ENCODE assay signal across 8 cellular contexts in the genomic region with DNA sequence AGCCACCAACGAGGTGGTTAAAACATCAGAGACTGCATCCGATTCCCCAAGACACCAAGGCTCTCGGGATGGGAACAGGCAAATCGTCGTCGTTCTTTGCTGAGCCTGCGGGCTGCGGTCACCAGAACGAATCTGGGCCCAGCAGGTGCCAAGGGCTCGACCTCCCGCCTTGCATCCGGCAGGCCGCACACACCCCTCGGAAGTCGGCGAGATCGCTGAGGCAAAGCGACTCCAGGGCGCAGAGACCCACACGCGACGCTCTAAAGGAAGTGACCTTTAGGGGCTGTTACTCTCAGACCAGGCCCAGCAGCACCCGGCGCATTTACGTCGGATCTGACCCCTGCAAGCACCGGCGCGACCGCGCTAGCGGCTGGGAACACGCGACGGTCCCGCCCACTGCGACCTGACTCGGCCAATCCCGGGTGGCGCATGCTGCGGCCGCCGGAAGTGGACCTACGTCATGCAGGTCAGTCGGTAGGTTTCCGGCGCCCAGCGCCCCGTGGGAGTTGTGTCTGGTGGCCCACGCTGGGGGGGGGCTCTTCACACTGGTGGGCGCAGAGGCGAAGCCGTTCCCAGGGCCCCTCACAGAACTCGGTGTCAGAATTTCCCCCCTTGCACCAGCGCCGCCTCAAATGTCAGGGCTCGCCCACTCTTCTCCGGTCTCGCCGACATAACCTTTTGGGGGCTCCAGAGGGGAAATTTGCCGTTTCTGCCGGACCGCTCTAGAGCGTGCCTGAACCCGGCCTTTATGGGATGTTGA.
DNase-seq lines count a peak whose midpoint lies in the region; ATAC-seq lines count a peak whose summit lies in the region.

No MANE protein-coding gene starts in this region.

- DNase-seq in AML-193 (lab: John Stamatoyannopoulos, UW) (peak; percentile 91 to 93), NCI-H82 (lab: John Stamatoyannopoulos, UW) (peak; percentile 95), midbrain (lab: John Stamatoyannopoulos, UW) (peak; percentile 97)
- DNase-seq in activated CD8-positive, alpha-beta memory T cell treated with anti-CD3 and anti-CD28 coated beads for 48 hours (ENCODE audit: low read depth in 2 of 3, low spot score in 2 of 3), result peak; percentile 79 to 96 (median 90)
- peak; percentile 95 for DNase-seq in stimulated activated CD8-positive, alpha-beta memory T cell treated with anti-CD3 and anti-CD28 coated beads, Interleukin-4, amount 100 ng/mL, for 48 hours

- peak overlapping the region; percentile 60 for H3K4me3 ChIP-seq in endocrine pancreas (ENCODE audit: control insufficient read depth, insufficient read depth, low read length)

- H3K9ac ChIP-seq in endocrine pancreas (ENCODE audit: control insufficient read depth, insufficient read depth, low read length), result peak overlapping the region; percentile 6

- ATAC-seq in GM19043 (IDR thresholded peaks at IDR 0.05; ENCODE audit: low read depth, unreplicated experiment) (peak; percentile 90), HG03432 (IDR thresholded peaks at IDR 0.05; ENCODE audit: unreplicated experiment) (peak; percentile 97)

- H3K36me3 ChIP-seq in endocrine pancreas (ENCODE audit: control insufficient read depth, insufficient read depth, low read length), result no peaks in the 10 kb centered on the region

- no peaks in the 10 kb centered on the region for H3K9me3 ChIP-seq in endocrine pancreas (ENCODE audit: control insufficient read depth, low read length)

- no peaks in the 10 kb centered on the region for H3K27me3 ChIP-seq in endocrine pancreas (ENCODE audit: control insufficient read depth, insufficient read depth, low read length)

- no peaks in the 10 kb centered on the region for H3K4me1 ChIP-seq in endocrine pancreas (ENCODE audit: control insufficient read depth, insufficient read depth, low read length)

Comparison
In these comparisons a context has a peak if more than half of its experiments do, and no peak if none do; other contexts are left out.
1. Peak in every context shown above with its lines: DNase-seq, ATAC-seq and H3K4me3 ChIP-seq.